Comparison of ENCODE assay signal across 18 cellular contexts in genomic region chr20:37845261-37845681, GRCh38. TPM values are rescaled to one million over a fixed set of nuclear protein-coding genes. Genes with fewer than 3 reads are reported as not detected.
A peak's percentile ranks its signal among the peaks of the same experiment; 100 is the strongest.
DNase-seq lines count a peak whose midpoint lies in the region; ATAC-seq and TF ChIP-seq lines count a peak whose summit lies in the region.
"Had no signal": no experiment of that assay in that cellular context is flagged by ENCODE, and none has a peak within 500 bp of the region (broad histone marks: within the 10 kb centered on the region; RNA-seq: fewer than 3 reads in every experiment).

No MANE protein-coding gene starts in this region.

- no peaks in the 10 kb centered on the region for H3K9me3 Mint-ChIP-seq in HFFc6
- H3K9me3 Mint-ChIP-seq: activated B cell treated with CpG ODN at 0.5 μM for 24 hours; CD8-positive, alpha-beta T cell had no signal

- H3K27ac ChIP-seq in breast epithelium (no peak overlapping the region), mammary epithelial cell (ENCODE audit: insufficient read depth, low read depth, low read length) (no peak overlapping the region), RWPE2 (ENCODE audit: poor library complexity, severe bottlenecking) (no peak overlapping the region), heart right ventricle (peak overlapping the region in 1 of 10 donors; percentile 31), upper lobe of right lung (no peak overlapping the region), MM.1S (ENCODE audit: low read length) (no peak overlapping the region)
- H3K27ac ChIP-seq: parathyroid adenoma, Peyer's patch had no signal

- no peaks in the 10 kb centered on the region for H3K9me2 ChIP-seq in MM.1S (replicated peaks; ENCODE audit: insufficient read depth, low read length)

- intact Hi-C loops in breast epithelium (cut with DNase I; ENCODE audit: low total_unique reads) (no loop called here), mammary epithelial cell (cut with micrococcal nuclease) (no loop called here), heart right ventricle (cut with DNase I) (loop anchor here in 1 of 10 donors (2.0 kb wide), 1 partner anchor 146 kb away; no protein-coding TSS in a partner anchor), upper lobe of right lung (cut with DNase I) (no loop called here)

- peaks cover 12% of the 10 kb centered on the region; the same call in 1 of the 2 replicates for H3K36me3 Mint-ChIP-seq in HFFc6 (ENCODE audit: low read depth)

- CTCF ChIA-PET in mammary epithelial cell (lab: Charles Lee; ENCODE audit: low non-redundant PET): no interaction called here

- no peaks in the 10 kb centered on the region for H3K9me3 ChIP-seq in breast epithelium
- no peaks in the 10 kb centered on the region for H3K9me3 ChIP-seq in mammary epithelial cell (replicated peaks; ENCODE audit: insufficient read depth, low read length)
- H3K9me3 ChIP-seq in RWPE2 (ENCODE audit: severe bottlenecking): no peaks in the 10 kb centered on the region
- no peaks in the 10 kb centered on the region for H3K9me3 ChIP-seq in heart right ventricle
- H3K9me3 ChIP-seq in upper lobe of right lung: no peaks in the 10 kb centered on the region
- no peaks in the 10 kb centered on the region for H3K9me3 ChIP-seq in MM.1S (replicated peaks; ENCODE audit: insufficient read depth, low read length)
- H3K9me3 ChIP-seq: HAP-1, Peyer's patch had no signal

- no peaks in the 10 kb centered on the region for H3F3A ChIP-seq in MM.1S (ENCODE audit: insufficient read depth, low read length)

- H3K27me3 Mint-ChIP-seq in HFFc6 (ENCODE audit: insufficient read depth): no peaks in the 10 kb centered on the region
- H3K27me3 Mint-ChIP-seq: activated B cell treated with CpG ODN at 0.5 μM for 24 hours had no signal

- H3K4me2 ChIP-seq in mammary epithelial cell (ENCODE audit: insufficient read depth, low read depth, low read length) (no peak overlapping the region), MM.1S (ENCODE audit: low read depth, low read length) (no peak overlapping the region)

- H2AFZ ChIP-seq in mammary epithelial cell (ENCODE audit: low read depth, low read length) (no peak overlapping the region), MM.1S (ENCODE audit: low read length) (no peak overlapping the region)
- H2AFZ ChIP-seq: parathyroid adenoma had no signal

- no peaks in the 10 kb centered on the region for H3K36me3 ChIP-seq in breast epithelium
- no peaks in the 10 kb centered on the region for H3K36me3 ChIP-seq in mammary epithelial cell (ENCODE audit: insufficient read depth, low read length)
- H3K36me3 ChIP-seq in RWPE2 (ENCODE audit: low read depth): peaks cover 24% of the 10 kb centered on the region
- peaks cover 0 to 94% (median 16%) of the 10 kb centered on the region in 9 donors for H3K36me3 ChIP-seq in heart right ventricle
- peaks cover 48% of the 10 kb centered on the region for H3K36me3 ChIP-seq in upper lobe of right lung
- H3K36me3 ChIP-seq in MM.1S (replicated peaks; ENCODE audit: insufficient read depth, low read length): no peaks in the 10 kb centered on the region

- peaks cover under 1% of the 10 kb centered on the region; the same call in 1 of the 2 replicates for H3K4me1 Mint-ChIP-seq in HFFc6 (ENCODE audit: low read depth)
- H3K4me1 Mint-ChIP-seq: activated B cell treated with CpG ODN at 0.5 μM for 24 hours had no signal

- in situ Hi-C loops in mammary epithelial cell (cut with MboI; ENCODE audit: low sequenced_read_pairs in 2 of 2): no loop called here

- peak; percentile 23 to 65 for DNase-seq in breast epithelium (ENCODE audit: low spot score in 2 of 2)
- DNase-seq in mammary epithelial cell: no peak
- DNase-seq in RWPE2 (ENCODE audit: low spot score): peak; percentile 73
- DNase-seq in heart right ventricle: peak; percentile 13 to 58
- no peak for DNase-seq in upper lobe of right lung
- DNase-seq in HFFc6: no peak
- no peak for DNase-seq in MM.1S
- DNase-seq: activated B cell treated with CpG ODN at 0.5 μM for 24 hours; activated gamma-delta T cell; CD8-positive, alpha-beta T cell; left colon; NCI-H510A; Peyer's patch; stimulated activated CD4-positive, alpha-beta T cell treated with anti-CD3 and anti-CD28 coated beads, Interleukin-12 subunit alpha, Interleukin-12 subunit beta, amount 100 ng/mL, for 4 hours; stimulated activated naive CD8-positive, alpha-beta T cell treated with anti-CD3 and anti-CD28 coated beads, Interleukin-15, Interleukin-2, amounts not matched to agents 100 U/mL and 50 U/mL, for 24 hours had no signal

- H3K4me1 ChIP-seq in breast epithelium: no peaks in the 10 kb centered on the region
- H3K4me1 ChIP-seq in mammary epithelial cell (ENCODE audit: insufficient read depth, low read length): no peaks in the 10 kb centered on the region
- H3K4me1 ChIP-seq in RWPE2 (ENCODE audit: insufficient read depth, poor library complexity, severe bottlenecking): no peaks in the 10 kb centered on the region
- peaks cover 0 to 14% (median 3%) of the 10 kb centered on the region in 9 donors for H3K4me1 ChIP-seq in heart right ventricle
- H3K4me1 ChIP-seq in upper lobe of right lung: no peaks in the 10 kb centered on the region
- H3K4me1 ChIP-seq in MM.1S (ENCODE audit: low read length): no peaks in the 10 kb centered on the region
- H3K4me1 ChIP-seq: parathyroid adenoma, Peyer's patch had no signal

- TF ChIP-seq POLR2A in breast epithelium (IDR thresholded peaks at IDR 0.05): no peak

- no TSS peak for BruUV-seq in mammary epithelial cell (replicated peaks; lab: Mats Ljungman, UMichigan)

- H4K20me1 ChIP-seq in mammary epithelial cell (ENCODE audit: insufficient read depth, low read length) (no peaks in the 10 kb centered on the region), MM.1S (ENCODE audit: insufficient read depth, low read length) (no peaks in the 10 kb centered on the region)

- H3K4me3 Mint-ChIP-seq in HFFc6: no peak overlapping the region
- H3K4me3 Mint-ChIP-seq: activated B cell treated with CpG ODN at 0.5 μM for 24 hours; CD8-positive, alpha-beta T cell had no signal

- WGBS in mammary epithelial cell (ENCODE audit: low coverage, missing lambda C conversion rate): 95% methylated on average over 8 of the region's 10 CpGs
- WGBS in heart right ventricle, 2 donors: 48 to 51% methylated on average over 10 of the region's 10 CpGs

- H3K9ac ChIP-seq in mammary epithelial cell (ENCODE audit: insufficient read depth, low read length): no peak overlapping the region
- H3K9ac ChIP-seq in MM.1S (ENCODE audit: low read length): no peak overlapping the region
- H3K9ac ChIP-seq: parathyroid adenoma had no signal

- H3K4me3 ChIP-seq in breast epithelium (no peak overlapping the region), mammary epithelial cell (replicated peaks in 1 of 3; ENCODE audit: insufficient read depth in 1 of 3, low read depth in 2 of 3, low read length in 3 of 3) (no peak overlapping the region), RWPE2 (ENCODE audit: severe bottlenecking) (no peak overlapping the region), heart right ventricle (no peak overlapping the region), upper lobe of right lung (no peak overlapping the region), MM.1S (ENCODE audit: low read length) (no peak overlapping the region)
- H3K4me3 ChIP-seq: HAP-1, Peyer's patch had no signal

- H3K79me2 ChIP-seq in mammary epithelial cell (ENCODE audit: insufficient read depth, low read length) (no peaks in the 10 kb centered on the region), MM.1S (ENCODE audit: low read length) (no peaks in the 10 kb centered on the region)
- H3K79me2 ChIP-seq: parathyroid adenoma had no signal

- no peak for TF ChIP-seq CTCF in breast epithelium (IDR thresholded peaks at IDR 0.05)
- no peak for TF ChIP-seq CTCF in mammary epithelial cell (conservative IDR thresholded peaks at IDR 0.05 in 1 of 2, IDR thresholded peaks at IDR 0.05 in 1 of 2; ENCODE audit: extremely low read depth in 1 of 2, insufficient read depth in 1 of 2, low read depth in 1 of 2, low read length in 2 of 2)
- TF ChIP-seq CTCF in RWPE2 (IDR thresholded peaks at IDR 0.05; ENCODE audit: poor library complexity, severe bottlenecking): no peak
- no peak for TF ChIP-seq CTCF in heart right ventricle (IDR thresholded peaks at IDR 0.05)
- TF ChIP-seq CTCF in upper lobe of right lung (IDR thresholded peaks at IDR 0.05): no peak
- no peak for TF ChIP-seq CTCF in HFFc6 (IDR thresholded peaks at IDR 0.05)
- no peak for TF ChIP-seq CTCF in MM.1S (IDR thresholded peaks at IDR 0.05; ENCODE audit: low read length)

- ATAC-seq in RWPE2 (ENCODE audit: low read depth) (peak; percentile 17; the same call in 1 of the 3 replicates), heart right ventricle (peak; percentile 38 to 96 (median 88)), upper lobe of right lung (peak; percentile 41), GM21423 (IDR thresholded peaks at IDR 0.05; ENCODE audit: unreplicated experiment) (no peak)
- ATAC-seq: CD8-positive, alpha-beta T cell; left colon; stimulated activated naive CD8-positive, alpha-beta T cell treated with anti-CD3 and anti-CD28 coated beads, Interleukin-15, Interleukin-2, amounts not matched to agents 100 U/mL and 50 U/mL, for 24 hours had no signal

- H3K27ac Mint-ChIP-seq in HFFc6: no peak overlapping the region
- H3K27ac Mint-ChIP-seq: activated B cell treated with CpG ODN at 0.5 μM for 24 hours; CD8-positive, alpha-beta T cell had no signal

- dilution Hi-C loops in mammary epithelial cell (cut with HindIII; ENCODE audit: low sequenced_read_pairs): loop anchor here (5.0 kb wide), 1 partner anchor 38 kb away; no protein-coding TSS in a partner anchor

- H3K27me3 ChIP-seq in breast epithelium (no peaks in the 10 kb centered on the region), mammary epithelial cell (ENCODE audit: insufficient read depth, low read length) (no peaks in the 10 kb centered on the region), RWPE2 (ENCODE audit: insufficient read depth, poor library complexity, severe bottlenecking) (no peaks in the 10 kb centered on the region), heart right ventricle (no peaks in the 10 kb centered on the region), upper lobe of right lung (no peaks in the 10 kb centered on the region), MM.1S (replicated peaks; ENCODE audit: insufficient read depth, low read length) (no peaks in the 10 kb centered on the region)
- H3K27me3 ChIP-seq: Peyer's patch had no signal

RNA-seq across cellular contexts. Expression of gene VSTM2L, which starts 57.7 kb away (rescaled TPM):
- total RNA-seq in breast epithelium (under 1 TPM; 0.33 to 0.48 (median 0.44) TPM), mammary epithelial cell (1 to 10 TPM; 1.7 to 3.0 TPM), heart right ventricle (10 to 100 TPM in 5 of 10 donors, 1 to 10 TPM in 5; 1.8 to 17.2 (median 8.9) TPM), upper lobe of right lung (12.9 TPM)
- polyA plus RNA-seq in mammary epithelial cell (4.4 TPM), heart right ventricle (10 to 100 TPM in 1 of 2 donors, 1 to 10 TPM in 1; 6.9 to 14.1 TPM)
- polyA minus RNA-seq in mammary epithelial cell: 4.4 TPM
- under 1 TPM in 4 of 6 experiments, not detected in 2; 0.12 to 0.95 (median 0.55) TPM for total RNA-seq in HFFc6 (2021; fragmentation: NEBNext Ultra II Directional; extraction: Animal tissue kit (Norgen Biotek cat#: 25700))
- total RNA-seq: activated B cell treated with CpG ODN at 0.5 μM for 24 hours; CD8-positive, alpha-beta T cell had no signal

Comparison
In these comparisons a context has a peak if more than half of its experiments do, and no peak if none do; other contexts are left out.
1. DNase-seq: peak in breast epithelium (2 of 2), RWPE2 (single experiment) and heart right ventricle (2 of 2); none in mammary epithelial cell (single experiment), upper lobe of right lung (single experiment), HFFc6 (single experiment) and MM.1S (single experiment).